In the genomic region with DNA sequence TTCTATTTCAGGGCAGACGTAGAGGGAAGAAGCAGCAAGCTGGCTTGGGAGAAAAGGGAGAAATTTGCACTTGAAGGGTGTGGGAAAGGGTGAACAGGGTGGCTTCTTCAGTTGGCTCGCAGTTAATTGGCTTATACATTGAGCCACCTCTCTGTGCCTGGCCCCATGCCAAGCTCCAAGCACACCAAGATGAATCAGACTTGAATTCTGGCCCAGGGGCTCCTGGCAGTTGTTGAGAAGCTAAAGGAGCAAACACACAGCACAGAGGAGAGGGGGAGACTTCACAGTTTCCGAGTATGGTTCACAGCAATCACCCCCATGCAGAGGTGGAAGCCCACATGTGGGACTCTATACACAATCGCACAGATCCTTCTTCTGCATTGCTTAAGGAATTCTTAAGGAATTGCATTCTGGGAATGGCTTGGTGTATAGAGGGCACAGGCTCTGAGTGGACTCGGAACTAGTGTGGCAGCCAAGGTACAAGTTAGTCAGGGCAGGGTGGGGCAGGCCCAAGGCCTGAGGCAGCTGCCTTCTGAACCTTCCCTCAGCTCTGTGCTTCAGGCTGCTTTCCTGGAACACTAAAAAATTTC, we compare ENCODE assay signal across 7 cellular contexts. TPM values are rescaled to one million over a fixed set of nuclear protein-coding genes. Genes with fewer than 3 reads are reported as not detected.
DNase-seq lines count a peak whose midpoint lies in the region; ATAC-seq lines count a peak whose summit lies in the region.

No MANE protein-coding gene starts in this region.

- H3K4me3 ChIP-seq in H7 (ENCODE audit: insufficient read depth, low read depth, low read length) = peak overlapping the region; percentile 88
- H3K4me3 ChIP-seq in effector memory CD4-positive, alpha-beta T cell (ENCODE audit: insufficient read depth, low read depth, low read length, poor library complexity, severe bottlenecking) = peak overlapping the region; percentile 89
- peak overlapping the region; percentile 95 for H3K4me3 ChIP-seq in mesodermal cell (ENCODE audit: extremely low read depth, insufficient read depth, low read length, poor library complexity, severe bottlenecking)

- CTCF ChIA-PET in activated CD8-positive, alpha-beta T cell treated with anti-CD3 and anti-CD28 coated beads, Interleukin-2, amount 10 ng/mL, durations not matched to agents 7 days and 5 days (lab: Charles Lee) = interaction anchor here (0.6 to 1.6 kb wide), 4 partner anchors 9 to 34 kb away, joined by 3 to 6 read pairs (median 4); partner anchors contain the start of gene TMF1

- WGBS in mesodermal cell (ENCODE audit: insufficient coverage in 2 of 2), 2 experiments = 39 to 69% methylated on average over 2 to 4 of the region's 5 CpGs

- no peaks in the 10 kb centered on the region for H3K27me3 Mint-ChIP-seq in activated CD8-positive, alpha-beta T cell treated with anti-CD3 and anti-CD28 coated beads, Interleukin-2, amount 10 ng/mL, durations not matched to agents 7 days and 5 days (ENCODE audit: low read depth)

- POLR2A ChIA-PET in activated CD8-positive, alpha-beta T cell treated with anti-CD3 and anti-CD28 coated beads, Interleukin-2, amount 10 ng/mL, durations not matched to agents 7 days and 5 days (lab: Charles Lee) = interaction anchor here (1.3 to 8.7 kb wide), 6 partner anchors 10 to 34 kb away, joined by 4 to 83 read pairs (median 30); partner anchors contain the start of gene TMF1

- ATAC-seq in activated CD8-positive, alpha-beta T cell treated with anti-CD3 and anti-CD28 coated beads, Interleukin-2, amount 10 ng/mL, durations not matched to agents 7 days and 5 days = peak; percentile 32
- ATAC-seq in GM18511 (IDR thresholded peaks at IDR 0.05; ENCODE audit: unreplicated experiment) = no peak

- H3K27ac ChIP-seq in effector memory CD4-positive, alpha-beta T cell (ENCODE audit: insufficient read depth, low read length, poor library complexity, severe bottlenecking) = peak overlapping the region; percentile 89
- H3K27ac ChIP-seq in mesodermal cell (ENCODE audit: low read depth, low read length, severe bottlenecking) = peak overlapping the region; percentile 36

- H3K36me3 Mint-ChIP-seq in activated CD8-positive, alpha-beta T cell treated with anti-CD3 and anti-CD28 coated beads, Interleukin-2, amount 10 ng/mL, durations not matched to agents 7 days and 5 days (ENCODE audit: low read depth) = peaks cover 49% of the 10 kb centered on the region

- no peaks in the 10 kb centered on the region for H3K9me3 Mint-ChIP-seq in activated CD8-positive, alpha-beta T cell treated with anti-CD3 and anti-CD28 coated beads, Interleukin-2, amount 10 ng/mL, durations not matched to agents 7 days and 5 days (ENCODE audit: insufficient read depth)

- peak overlapping the region; percentile 95 for H3K4me3 Mint-ChIP-seq in activated CD8-positive, alpha-beta T cell treated with anti-CD3 and anti-CD28 coated beads, Interleukin-2, amount 10 ng/mL, durations not matched to agents 7 days and 5 days

- no peaks in the 10 kb centered on the region for H3K9me3 ChIP-seq in effector memory CD4-positive, alpha-beta T cell (ENCODE audit: control insufficient read depth, low read length)
- H3K9me3 ChIP-seq in mesodermal cell (ENCODE audit: control insufficient read depth, low read length) = no peaks in the 10 kb centered on the region

- peaks cover 68% of the 10 kb centered on the region for H3K4me1 ChIP-seq in effector memory CD4-positive, alpha-beta T cell (ENCODE audit: control insufficient read depth, insufficient read depth, low read length, poor library complexity, severe bottlenecking)
- H3K4me1 ChIP-seq in mesodermal cell (ENCODE audit: control insufficient read depth, insufficient read depth, low read length, poor library complexity, severe bottlenecking) = peaks cover 71% of the 10 kb centered on the region

- no peaks in the 10 kb centered on the region for H3K27me3 ChIP-seq in H7 (ENCODE audit: control insufficient read depth, insufficient read depth, low read length)
- H3K27me3 ChIP-seq in effector memory CD4-positive, alpha-beta T cell (replicated peaks; ENCODE audit: control insufficient read depth, insufficient read depth, low read length, poor library complexity, severe bottlenecking) = no peaks in the 10 kb centered on the region

- H3K27ac Mint-ChIP-seq in activated CD8-positive, alpha-beta T cell treated with anti-CD3 and anti-CD28 coated beads, Interleukin-2, amount 10 ng/mL, durations not matched to agents 7 days and 5 days = peak overlapping the region; percentile 89

- DNase-seq in H7 (no peak), NCI-H82 treated with DMSO at 0.1 percent for 48 hours (lab: John Stamatoyannopoulos, UW; ENCODE audit: unreplicated experiment) (peak; percentile 77)
- peak; percentile 69 for DNase-seq in activated CD8-positive, alpha-beta T cell treated with anti-CD3 and anti-CD28 coated beads, Interleukin-2, amount 10 ng/mL, durations not matched to agents 7 days and 5 days
- DNase-seq in effector memory CD4-positive, alpha-beta T cell = peak; percentile 48 to 50 (median 48)
- DNase-seq in stimulated activated CD8-positive, alpha-beta memory T cell treated with anti-CD3 and anti-CD28 coated beads, Interleukin-12 subunit alpha, Interleukin-12 subunit beta, amount 100 ng/mL, for 1 hour (ENCODE audit: low read depth) = peak; percentile 65

- H3K4me1 Mint-ChIP-seq in activated CD8-positive, alpha-beta T cell treated with anti-CD3 and anti-CD28 coated beads, Interleukin-2, amount 10 ng/mL, durations not matched to agents 7 days and 5 days (ENCODE audit: low read depth) = peaks cover 66% of the 10 kb centered on the region

- H3K36me3 ChIP-seq in H7 (replicated peaks; ENCODE audit: control insufficient read depth, insufficient read depth, low read length) (no peaks in the 10 kb centered on the region), mesodermal cell (ENCODE audit: control insufficient read depth, insufficient read depth, low read length) (peaks cover 6% of the 10 kb centered on the region)
- peaks cover 7% of the 10 kb centered on the region for H3K36me3 ChIP-seq in effector memory CD4-positive, alpha-beta T cell (ENCODE audit: control insufficient read depth, insufficient read depth, low read length)

RNA-seq across cellular contexts. Expression of gene ARL6IP5, which starts 1.5 kb away (rescaled TPM):
- total RNA-seq in H7 (2014; rRNA removed; shearing (Covaris generic)) = 19.0 and 20.9 TPM in 2 replicates
- total RNA-seq in activated CD8-positive, alpha-beta T cell treated with anti-CD3 and anti-CD28 coated beads, Interleukin-2, amount 10 ng/mL, durations not matched to agents 7 days and 5 days = 100 to 1,000 TPM; 148 to 153 TPM
- 114 TPM for polyA plus RNA-seq in mesodermal cell (2013, experiment 1 of 2)
- polyA plus RNA-seq in mesodermal cell (2013, experiment 2 of 2) = 118 TPM

RNA-seq across cellular contexts. Expression of gene UBA3, which starts 6.1 kb away (rescaled TPM):
- total RNA-seq in H7 (2014; rRNA removed; shearing (Covaris generic)) = 81.2 and 94.7 TPM in 2 replicates
- total RNA-seq in activated CD8-positive, alpha-beta T cell treated with anti-CD3 and anti-CD28 coated beads, Interleukin-2, amount 10 ng/mL, durations not matched to agents 7 days and 5 days = 100 to 1,000 TPM in 1 of 2 experiments, 10 to 100 TPM in 1; 95.5 to 101 TPM
- 85.1 TPM for polyA plus RNA-seq in mesodermal cell (2013, experiment 1 of 2)
- 86.2 TPM for polyA plus RNA-seq in mesodermal cell (2013, experiment 2 of 2)

RNA-seq across cellular contexts. Expression of gene TMF1, which starts 34.1 kb away (rescaled TPM):
- 8.9 and 15.3 TPM in 2 replicates for total RNA-seq in H7 (2014; rRNA removed; shearing (Covaris generic))
- total RNA-seq in activated CD8-positive, alpha-beta T cell treated with anti-CD3 and anti-CD28 coated beads, Interleukin-2, amount 10 ng/mL, durations not matched to agents 7 days and 5 days = 10 to 100 TPM; 47.5 to 49.3 TPM
- 35.0 TPM for polyA plus RNA-seq in mesodermal cell (2013, experiment 1 of 2)
- polyA plus RNA-seq in mesodermal cell (2013, experiment 2 of 2) = 44.1 TPM

RNA-seq across cellular contexts. Expression of gene LMOD3, which starts 36.2 kb away (rescaled TPM):
- total RNA-seq in H7 (2014; rRNA removed; shearing (Covaris generic)) = not detected in 2 replicates
- not detected for total RNA-seq in activated CD8-positive, alpha-beta T cell treated with anti-CD3 and anti-CD28 coated beads, Interleukin-2, amount 10 ng/mL, durations not matched to agents 7 days and 5 days
- polyA plus RNA-seq in mesodermal cell (2013, experiment 1 of 2) = not detected
- polyA plus RNA-seq in mesodermal cell (2013, experiment 2 of 2) = not detected
